In the genomic region with DNA sequence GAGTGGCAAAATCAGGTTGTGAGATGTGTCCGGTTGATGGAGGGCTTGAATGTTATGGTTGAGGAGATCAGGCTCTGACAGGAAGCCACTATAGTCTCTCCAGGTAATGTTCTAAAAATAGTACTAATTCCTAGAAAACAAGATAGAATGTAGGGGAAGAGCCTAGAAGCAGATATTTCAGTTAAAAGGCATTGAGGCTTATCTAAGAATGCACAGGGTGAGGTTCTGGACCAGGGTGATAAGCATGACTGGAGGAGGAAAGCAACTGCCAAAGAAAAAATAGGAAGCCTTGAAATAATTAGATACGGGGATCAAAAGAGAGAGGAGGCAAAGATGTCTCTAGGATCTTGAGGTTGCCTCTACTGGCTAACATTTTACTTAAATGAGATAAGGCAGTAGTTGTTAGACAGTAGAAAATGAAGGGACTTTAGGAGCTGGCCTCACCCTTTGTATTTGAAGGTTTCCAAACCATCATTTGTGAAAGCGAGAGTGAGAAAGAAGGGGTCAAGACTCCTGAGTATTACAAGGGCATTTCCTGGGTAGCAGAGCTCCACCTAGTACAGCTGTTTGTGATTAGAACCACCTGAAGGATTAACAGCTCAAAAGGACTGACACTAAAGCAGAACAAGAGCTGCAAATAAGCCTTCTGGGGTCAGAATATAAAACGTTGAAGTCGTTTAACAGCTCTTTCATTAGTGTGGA, we compare ENCODE assay signal across 1 cellular context.
TF ChIP-seq lines count a peak whose summit lies in the region.

No MANE protein-coding gene starts in this region.

TF ChIP-seq in K562, 482 proteins besides CTCF, POLR2A, EP300 and RAD21 (continued from another document and continues in another):
- TF ChIP-seq, protein P1, sequence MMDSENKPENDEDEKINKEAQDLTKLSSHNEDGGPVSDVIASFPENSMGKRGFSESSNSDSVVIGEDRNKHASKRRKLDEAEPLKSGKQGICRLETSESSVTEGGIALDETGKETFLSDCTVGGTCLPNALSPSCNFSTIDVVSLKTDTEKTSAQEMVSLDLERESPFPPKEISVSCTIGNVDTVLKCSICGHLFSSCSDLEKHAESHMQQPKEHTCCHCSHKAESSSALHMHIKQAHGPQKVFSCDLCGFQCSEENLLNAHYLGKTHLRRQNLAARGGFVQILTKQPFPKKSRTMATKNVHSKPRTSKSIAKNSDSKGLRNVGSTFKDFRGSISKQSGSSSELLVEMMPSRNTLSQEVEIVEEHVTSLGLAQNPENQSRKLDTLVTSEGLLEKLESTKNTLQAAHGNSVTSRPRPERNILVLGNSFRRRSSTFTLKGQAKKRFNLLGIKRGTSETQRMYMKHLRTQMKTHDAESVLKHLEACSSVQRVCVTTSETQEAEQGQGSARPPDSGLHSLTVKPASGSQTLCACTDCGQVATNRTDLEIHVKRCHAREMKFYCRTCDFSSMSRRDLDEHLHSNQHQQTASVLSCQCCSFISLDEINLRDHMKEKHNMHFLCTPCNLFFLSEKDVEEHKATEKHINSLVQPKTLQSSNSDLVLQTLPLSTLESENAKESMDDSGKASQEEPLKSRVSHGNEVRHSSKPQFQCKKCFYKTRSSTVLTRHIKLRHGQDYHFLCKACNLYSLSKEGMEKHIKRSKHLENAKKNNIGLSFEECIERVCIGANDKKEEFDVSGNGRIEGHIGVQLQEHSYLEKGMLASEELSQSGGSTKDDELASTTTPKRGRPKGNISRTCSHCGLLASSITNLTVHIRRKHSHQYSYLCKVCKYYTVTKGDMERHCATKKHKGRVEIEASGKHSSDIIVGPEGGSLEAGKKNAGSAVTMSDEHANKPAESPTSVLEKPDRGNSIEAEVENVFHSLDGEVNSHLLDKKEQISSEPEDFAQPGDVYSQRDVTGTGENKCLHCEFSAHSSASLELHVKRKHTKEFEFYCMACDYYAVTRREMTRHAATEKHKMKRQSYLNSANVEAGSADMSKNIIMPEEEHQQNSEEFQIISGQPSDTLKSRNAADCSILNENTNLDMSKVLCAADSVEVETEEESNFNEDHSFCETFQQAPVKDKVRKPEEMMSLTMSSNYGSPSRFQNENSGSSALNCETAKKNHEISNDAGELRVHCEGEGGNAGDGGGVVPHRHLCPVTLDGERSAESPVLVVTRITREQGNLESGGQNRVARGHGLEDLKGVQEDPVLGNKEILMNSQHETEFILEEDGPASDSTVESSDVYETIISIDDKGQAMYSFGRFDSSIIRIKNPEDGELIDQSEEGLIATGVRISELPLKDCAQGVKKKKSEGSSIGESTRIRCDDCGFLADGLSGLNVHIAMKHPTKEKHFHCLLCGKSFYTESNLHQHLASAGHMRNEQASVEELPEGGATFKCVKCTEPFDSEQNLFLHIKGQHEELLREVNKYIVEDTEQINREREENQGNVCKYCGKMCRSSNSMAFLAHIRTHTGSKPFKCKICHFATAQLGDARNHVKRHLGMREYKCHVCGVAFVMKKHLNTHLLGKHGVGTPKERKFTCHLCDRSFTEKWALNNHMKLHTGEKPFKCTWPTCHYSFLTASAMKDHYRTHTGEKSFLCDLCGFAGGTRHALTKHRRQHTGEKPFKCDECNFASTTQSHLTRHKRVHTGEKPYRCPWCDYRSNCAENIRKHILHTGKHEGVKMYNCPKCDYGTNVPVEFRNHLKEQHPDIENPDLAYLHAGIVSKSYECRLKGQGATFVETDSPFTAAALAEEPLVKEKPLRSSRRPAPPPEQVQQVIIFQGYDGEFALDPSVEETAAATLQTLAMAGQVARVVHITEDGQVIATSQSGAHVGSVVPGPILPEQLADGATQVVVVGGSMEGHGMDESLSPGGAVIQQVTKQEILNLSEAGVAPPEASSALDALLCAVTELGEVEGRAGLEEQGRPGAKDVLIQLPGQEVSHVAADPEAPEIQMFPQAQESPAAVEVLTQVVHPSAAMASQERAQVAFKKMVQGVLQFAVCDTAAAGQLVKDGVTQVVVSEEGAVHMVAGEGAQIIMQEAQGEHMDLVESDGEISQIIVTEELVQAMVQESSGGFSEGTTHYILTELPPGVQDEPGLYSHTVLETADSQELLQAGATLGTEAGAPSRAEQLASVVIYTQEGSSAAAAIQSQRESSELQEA (IDR thresholded peaks at IDR 0.05; ENCODE audit: low read depth) = no peak
- no peak for TF ChIP-seq ZNF551 (CRISPR knock-in tag; IDR thresholded peaks at IDR 0.05)
- TF ChIP-seq, protein P2, sequence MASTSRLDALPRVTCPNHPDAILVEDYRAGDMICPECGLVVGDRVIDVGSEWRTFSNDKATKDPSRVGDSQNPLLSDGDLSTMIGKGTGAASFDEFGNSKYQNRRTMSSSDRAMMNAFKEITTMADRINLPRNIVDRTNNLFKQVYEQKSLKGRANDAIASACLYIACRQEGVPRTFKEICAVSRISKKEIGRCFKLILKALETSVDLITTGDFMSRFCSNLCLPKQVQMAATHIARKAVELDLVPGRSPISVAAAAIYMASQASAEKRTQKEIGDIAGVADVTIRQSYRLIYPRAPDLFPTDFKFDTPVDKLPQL (IDR thresholded peaks at IDR 0.05; ENCODE audit: extremely low read depth, insufficient read length) = no peak
- no peak for TF ChIP-seq ZFX (CRISPR knock-in tag; IDR thresholded peaks at IDR 0.05)
- TF ChIP-seq CC2D1A (IDR thresholded peaks at IDR 0.05) = peak; percentile 99
- TF ChIP-seq, protein P3, sequence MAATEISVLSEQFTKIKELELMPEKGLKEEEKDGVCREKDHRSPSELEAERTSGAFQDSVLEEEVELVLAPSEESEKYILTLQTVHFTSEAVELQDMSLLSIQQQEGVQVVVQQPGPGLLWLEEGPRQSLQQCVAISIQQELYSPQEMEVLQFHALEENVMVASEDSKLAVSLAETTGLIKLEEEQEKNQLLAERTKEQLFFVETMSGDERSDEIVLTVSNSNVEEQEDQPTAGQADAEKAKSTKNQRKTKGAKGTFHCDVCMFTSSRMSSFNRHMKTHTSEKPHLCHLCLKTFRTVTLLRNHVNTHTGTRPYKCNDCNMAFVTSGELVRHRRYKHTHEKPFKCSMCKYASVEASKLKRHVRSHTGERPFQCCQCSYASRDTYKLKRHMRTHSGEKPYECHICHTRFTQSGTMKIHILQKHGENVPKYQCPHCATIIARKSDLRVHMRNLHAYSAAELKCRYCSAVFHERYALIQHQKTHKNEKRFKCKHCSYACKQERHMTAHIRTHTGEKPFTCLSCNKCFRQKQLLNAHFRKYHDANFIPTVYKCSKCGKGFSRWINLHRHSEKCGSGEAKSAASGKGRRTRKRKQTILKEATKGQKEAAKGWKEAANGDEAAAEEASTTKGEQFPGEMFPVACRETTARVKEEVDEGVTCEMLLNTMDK (IDR thresholded peaks at IDR 0.05; ENCODE audit: borderline replicate concordance, insufficient read depth, low read depth, low read length, poor library complexity, severe bottlenecking) = no peak
- no peak for TF ChIP-seq GABPB2 (CRISPR knock-in tag; conservative IDR thresholded peaks at IDR 0.05)
- no peak for TF ChIP-seq ZNF146 (CRISPR knock-in tag; IDR thresholded peaks at IDR 0.05; ENCODE audit: unreplicated experiment)
- TF ChIP-seq, protein P4, sequence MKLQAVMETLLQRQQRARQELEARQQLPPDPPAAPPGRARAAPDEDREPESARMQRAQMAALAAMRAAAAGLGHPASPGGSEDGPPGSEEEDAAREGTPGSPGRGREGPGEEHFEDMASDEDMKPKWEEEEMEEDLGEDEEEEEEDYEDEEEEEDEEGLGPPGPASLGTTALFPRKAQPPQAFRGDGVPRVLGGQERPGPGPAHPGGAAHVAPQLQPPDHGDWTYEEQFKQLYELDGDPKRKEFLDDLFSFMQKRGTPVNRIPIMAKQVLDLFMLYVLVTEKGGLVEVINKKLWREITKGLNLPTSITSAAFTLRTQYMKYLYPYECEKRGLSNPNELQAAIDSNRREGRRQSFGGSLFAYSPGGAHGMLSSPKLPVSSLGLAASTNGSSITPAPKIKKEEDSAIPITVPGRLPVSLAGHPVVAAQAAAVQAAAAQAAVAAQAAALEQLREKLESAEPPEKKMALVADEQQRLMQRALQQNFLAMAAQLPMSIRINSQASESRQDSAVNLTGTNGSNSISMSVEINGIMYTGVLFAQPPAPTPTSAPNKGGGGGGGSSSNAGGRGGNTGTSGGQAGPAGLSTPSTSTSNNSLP (IDR thresholded peaks at IDR 0.05; ENCODE audit: borderline replicate concordance, low read depth, low read length) = peak; percentile 98
- peak; percentile 65 for TF ChIP-seq ZNF41 (CRISPR knock-in tag; conservative IDR thresholded peaks at IDR 0.05)
- peak; percentile 86 for TF ChIP-seq JUN (IDR thresholded peaks at IDR 0.05; ENCODE audit: borderline replicate concordance, low read depth, low read length)
- no peak for TF ChIP-seq JUN (CRISPR knock-in tag; IDR thresholded peaks at IDR 0.05; ENCODE audit: borderline replicate concordance)
- TF ChIP-seq, protein P5, sequence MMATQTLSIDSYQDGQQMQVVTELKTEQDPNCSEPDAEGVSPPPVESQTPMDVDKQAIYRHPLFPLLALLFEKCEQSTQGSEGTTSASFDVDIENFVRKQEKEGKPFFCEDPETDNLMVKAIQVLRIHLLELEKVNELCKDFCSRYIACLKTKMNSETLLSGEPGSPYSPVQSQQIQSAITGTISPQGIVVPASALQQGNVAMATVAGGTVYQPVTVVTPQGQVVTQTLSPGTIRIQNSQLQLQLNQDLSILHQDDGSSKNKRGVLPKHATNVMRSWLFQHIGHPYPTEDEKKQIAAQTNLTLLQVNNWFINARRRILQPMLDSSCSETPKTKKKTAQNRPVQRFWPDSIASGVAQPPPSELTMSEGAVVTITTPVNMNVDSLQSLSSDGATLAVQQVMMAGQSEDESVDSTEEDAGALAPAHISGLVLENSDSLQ (IDR thresholded peaks at IDR 0.05) = peak; percentile 81
- TF ChIP-seq, protein P6, sequence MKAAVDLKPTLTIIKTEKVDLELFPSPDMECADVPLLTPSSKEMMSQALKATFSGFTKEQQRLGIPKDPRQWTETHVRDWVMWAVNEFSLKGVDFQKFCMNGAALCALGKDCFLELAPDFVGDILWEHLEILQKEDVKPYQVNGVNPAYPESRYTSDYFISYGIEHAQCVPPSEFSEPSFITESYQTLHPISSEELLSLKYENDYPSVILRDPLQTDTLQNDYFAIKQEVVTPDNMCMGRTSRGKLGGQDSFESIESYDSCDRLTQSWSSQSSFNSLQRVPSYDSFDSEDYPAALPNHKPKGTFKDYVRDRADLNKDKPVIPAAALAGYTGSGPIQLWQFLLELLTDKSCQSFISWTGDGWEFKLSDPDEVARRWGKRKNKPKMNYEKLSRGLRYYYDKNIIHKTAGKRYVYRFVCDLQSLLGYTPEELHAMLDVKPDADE (conservative IDR thresholded peaks at IDR 0.05; ENCODE audit: control insufficient read depth, low read depth, low read length) = no peak
- TF ChIP-seq SPI1 (IDR thresholded peaks at IDR 0.05; ENCODE audit: borderline replicate concordance, low read depth, low read length) = peak; percentile 57
- TF ChIP-seq, protein P7, sequence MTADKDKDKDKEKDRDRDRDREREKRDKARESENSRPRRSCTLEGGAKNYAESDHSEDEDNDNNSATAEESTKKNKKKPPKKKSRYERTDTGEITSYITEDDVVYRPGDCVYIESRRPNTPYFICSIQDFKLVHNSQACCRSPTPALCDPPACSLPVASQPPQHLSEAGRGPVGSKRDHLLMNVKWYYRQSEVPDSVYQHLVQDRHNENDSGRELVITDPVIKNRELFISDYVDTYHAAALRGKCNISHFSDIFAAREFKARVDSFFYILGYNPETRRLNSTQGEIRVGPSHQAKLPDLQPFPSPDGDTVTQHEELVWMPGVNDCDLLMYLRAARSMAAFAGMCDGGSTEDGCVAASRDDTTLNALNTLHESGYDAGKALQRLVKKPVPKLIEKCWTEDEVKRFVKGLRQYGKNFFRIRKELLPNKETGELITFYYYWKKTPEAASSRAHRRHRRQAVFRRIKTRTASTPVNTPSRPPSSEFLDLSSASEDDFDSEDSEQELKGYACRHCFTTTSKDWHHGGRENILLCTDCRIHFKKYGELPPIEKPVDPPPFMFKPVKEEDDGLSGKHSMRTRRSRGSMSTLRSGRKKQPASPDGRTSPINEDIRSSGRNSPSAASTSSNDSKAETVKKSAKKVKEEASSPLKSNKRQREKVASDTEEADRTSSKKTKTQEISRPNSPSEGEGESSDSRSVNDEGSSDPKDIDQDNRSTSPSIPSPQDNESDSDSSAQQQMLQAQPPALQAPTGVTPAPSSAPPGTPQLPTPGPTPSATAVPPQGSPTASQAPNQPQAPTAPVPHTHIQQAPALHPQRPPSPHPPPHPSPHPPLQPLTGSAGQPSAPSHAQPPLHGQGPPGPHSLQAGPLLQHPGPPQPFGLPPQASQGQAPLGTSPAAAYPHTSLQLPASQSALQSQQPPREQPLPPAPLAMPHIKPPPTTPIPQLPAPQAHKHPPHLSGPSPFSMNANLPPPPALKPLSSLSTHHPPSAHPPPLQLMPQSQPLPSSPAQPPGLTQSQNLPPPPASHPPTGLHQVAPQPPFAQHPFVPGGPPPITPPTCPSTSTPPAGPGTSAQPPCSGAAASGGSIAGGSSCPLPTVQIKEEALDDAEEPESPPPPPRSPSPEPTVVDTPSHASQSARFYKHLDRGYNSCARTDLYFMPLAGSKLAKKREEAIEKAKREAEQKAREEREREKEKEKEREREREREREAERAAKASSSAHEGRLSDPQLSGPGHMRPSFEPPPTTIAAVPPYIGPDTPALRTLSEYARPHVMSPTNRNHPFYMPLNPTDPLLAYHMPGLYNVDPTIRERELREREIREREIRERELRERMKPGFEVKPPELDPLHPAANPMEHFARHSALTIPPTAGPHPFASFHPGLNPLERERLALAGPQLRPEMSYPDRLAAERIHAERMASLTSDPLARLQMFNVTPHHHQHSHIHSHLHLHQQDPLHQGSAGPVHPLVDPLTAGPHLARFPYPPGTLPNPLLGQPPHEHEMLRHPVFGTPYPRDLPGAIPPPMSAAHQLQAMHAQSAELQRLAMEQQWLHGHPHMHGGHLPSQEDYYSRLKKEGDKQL (CRISPR knock-in tag; IDR thresholded peaks at IDR 0.05; ENCODE audit: borderline replicate concordance) = no peak
- TF ChIP-seq JUND (IDR thresholded peaks at IDR 0.05; ENCODE audit: borderline replicate concordance, low read depth, low read length) = peak; percentile 86
- TF ChIP-seq JUND (tag; IDR thresholded peaks at IDR 0.05; ENCODE audit: borderline replicate concordance, low read depth, low read length) = peak; percentile 50; the same call in 1 of the 3 replicates
- peak; percentile 77 to 97 for TF ChIP-seq TEAD1 (CRISPR knock-in tag; IDR thresholded peaks at IDR 0.05)
- peak; percentile 98 for TF ChIP-seq FOXM1 (IDR thresholded peaks at IDR 0.05; ENCODE audit: low read depth)
- no peak for TF ChIP-seq FOXM1 (CRISPR knock-in tag; IDR thresholded peaks at IDR 0.05; ENCODE audit: low read depth)
